25 cellular contexts compared by ENCODE assay signal in the genomic region with DNA sequence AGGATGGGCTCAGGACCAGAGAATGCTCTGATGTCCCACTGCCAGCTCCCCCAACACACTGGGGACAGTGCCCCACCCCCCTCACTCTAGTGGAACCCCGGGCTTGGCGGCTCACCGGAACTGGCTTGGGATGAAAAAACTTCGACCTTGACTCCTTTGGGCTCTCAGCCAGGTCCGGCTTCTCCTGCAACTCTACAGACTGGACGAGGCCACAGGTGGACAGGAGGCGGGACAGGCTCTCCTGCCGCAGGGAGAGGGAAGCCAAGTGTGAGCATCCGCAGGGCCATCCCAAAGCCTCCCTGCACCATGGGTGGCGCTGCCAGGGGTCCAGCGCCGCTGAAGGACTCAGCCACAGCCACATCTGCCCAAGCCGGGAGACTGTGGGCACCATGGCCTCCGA.
"Had no signal": no experiment of that assay in that cellular context is flagged by ENCODE, and none has a peak within 500 bp of the region (broad histone marks: within the 10 kb centered on the region; RNA-seq: fewer than 3 reads in every experiment).

No MANE protein-coding gene starts in this region.

- H3K4me3 Mint-ChIP-seq: dendritic cell treated with granulocyte-macrophage colony-stimulating factor and Interleukin-4, amounts not matched to agents 40 ng/mL and 50 ng/mL, for 4 days; neural crest cell; T-helper 2 cell treated with Interferon-gamma antibody and Interleukin-4, amounts not matched to agents 5 μg/mL and 100 μg/mL, for 36 hours had no signal

- H3K27ac Mint-ChIP-seq: dendritic cell treated with granulocyte-macrophage colony-stimulating factor and Interleukin-4, amounts not matched to agents 40 ng/mL and 50 ng/mL, for 4 days; naive thymus-derived CD4-positive, alpha-beta T cell; T-cell; T-helper 2 cell treated with Interferon-gamma antibody and Interleukin-4, amounts not matched to agents 5 μg/mL and 100 μg/mL, for 36 hours had no signal

- H3K27me3 Mint-ChIP-seq: dendritic cell treated with granulocyte-macrophage colony-stimulating factor and Interleukin-4, amounts not matched to agents 40 ng/mL and 50 ng/mL, for 4 days; naive thymus-derived CD4-positive, alpha-beta T cell; progenitor cell of endocrine pancreas; T-cell had no signal

- DNase-seq: activated CD4-positive, CD25-positive, alpha-beta regulatory T cell treated with anti-CD3 and anti-CD28 coated beads, Interleukin-2, amount 50 U/mL, for 72 hours; activated naive CD4-positive, alpha-beta T cell treated with Interleukin-2 at 50 U/mL for 16 hours; activated T-cell treated with anti-CD3 and anti-CD28 coated beads, Interleukin-2, amount 50 U/mL, for 48 hours; aorta; brain microvascular endothelial cell; caudate nucleus; effector CD4-positive, alpha-beta T cell; erythroblast; foreskin fibroblast; heart right ventricle; islet precursor cell; left colon; mesendoderm; naive thymus-derived CD4-positive, alpha-beta T cell; retina; stimulated activated CD4-positive, alpha-beta T cell treated with anti-CD3 and anti-CD28 coated beads, Interleukin-4, amount 100 ng/mL, for 1 hour; stimulated activated naive CD4-positive, alpha-beta T cell treated with Interleukin-2 at 50 U/mL for 16 hours; T-cell; thyroid gland had no signal

- H3K4me3 ChIP-seq: heart right ventricle, lower lobe of right lung, thyroid gland had no signal

- H3K27ac ChIP-seq: brain microvascular endothelial cell, heart right ventricle, lower lobe of right lung, thyroid gland, VCaP had no signal

- H3K36me3 Mint-ChIP-seq: naive thymus-derived CD4-positive, alpha-beta T cell had no signal

- H3K27me3 ChIP-seq: brain microvascular endothelial cell, heart right ventricle, thyroid gland had no signal

- H3K9me3 Mint-ChIP-seq: dendritic cell treated with granulocyte-macrophage colony-stimulating factor and Interleukin-4, amounts not matched to agents 40 ng/mL and 50 ng/mL, for 4 days; naive thymus-derived CD4-positive, alpha-beta T cell; neural crest cell; T-cell; T-helper 2 cell treated with Interferon-gamma antibody and Interleukin-4, amounts not matched to agents 5 μg/mL and 100 μg/mL, for 36 hours had no signal

- H3K9me3 ChIP-seq: heart right ventricle, lower lobe of right lung, thyroid gland had no signal
